Comparison of ENCODE assay signal across 15 cellular contexts in genomic region chr10:70682920-70683600, GRCh38. TPM values are rescaled to one million over a fixed set of nuclear protein-coding genes. Genes with fewer than 3 reads are reported as not detected.
A peak's percentile ranks its signal among the peaks of the same experiment; 100 is the strongest.
DNase-seq lines count a peak whose midpoint lies in the region; ATAC-seq and TF ChIP-seq lines count a peak whose summit lies in the region.
"Had no signal": no experiment of that assay in that cellular context is flagged by ENCODE, and none has a peak within 500 bp of the region (broad histone marks: within the 10 kb centered on the region; RNA-seq: fewer than 3 reads in every experiment).

No MANE protein-coding gene starts in this region.

- no peak for TF ChIP-seq EP300 in SK-N-SH (IDR thresholded peaks at IDR 0.05; ENCODE audit: borderline replicate concordance in 1 of 2, low read depth in 1 of 2, low read length in 1 of 2)

- no peak for TF ChIP-seq CTCF in SK-N-SH (IDR thresholded peaks at IDR 0.05)

- H3K27me3 Mint-ChIP-seq in activated CD8-positive, alpha-beta memory T cell treated with anti-CD3 and anti-CD28 coated beads, Interleukin-2, amount 10 ng/mL, durations not matched to agents 7 days and 5 days = no peaks in the 10 kb centered on the region
- no peaks in the 10 kb centered on the region for H3K27me3 Mint-ChIP-seq in naive thymus-derived CD8-positive, alpha-beta T cell

- H3K9me3 Mint-ChIP-seq in activated CD8-positive, alpha-beta memory T cell treated with anti-CD3 and anti-CD28 coated beads, Interleukin-2, amount 10 ng/mL, durations not matched to agents 7 days and 5 days (ENCODE audit: low read depth) = no peaks in the 10 kb centered on the region
- no peaks in the 10 kb centered on the region for H3K9me3 Mint-ChIP-seq in naive thymus-derived CD8-positive, alpha-beta T cell

- H3K27me3 ChIP-seq in SJSA1 (replicated peaks) (no peaks in the 10 kb centered on the region), iPS-20b (ENCODE audit: insufficient read depth, low read length) (no peaks in the 10 kb centered on the region), SK-N-SH (ENCODE audit: insufficient read depth) (no peaks in the 10 kb centered on the region)

- H3K4me3 ChIP-seq in SJSA1 = no peak overlapping the region
- H3K4me3 ChIP-seq in iPS-20b (ENCODE audit: low read length) = no peak overlapping the region
- H3K4me3 ChIP-seq in SK-N-SH (ENCODE audit: low read depth in 2 of 2, low read length in 1 of 2) = no peak overlapping the region

- WGBS in SK-N-SH (ENCODE audit: low lambda C conversion rate) = 79% methylated on average over 11 of the region's 20 CpGs

- H2AFZ ChIP-seq in SK-N-SH (ENCODE audit: low read depth) = no peak overlapping the region

- no peak for ATAC-seq in activated CD8-positive, alpha-beta memory T cell treated with anti-CD3 and anti-CD28 coated beads, Interleukin-2, amount 10 ng/mL, durations not matched to agents 7 days and 5 days
- peak; percentile 36 for ATAC-seq in stimulated activated naive CD8-positive, alpha-beta T cell treated with anti-CD3 and anti-CD28 coated beads, Interleukin-15, Interleukin-2, amounts not matched to agents 100 U/mL and 50 U/mL, for 24 hours
- no peak for ATAC-seq in naive thymus-derived CD8-positive, alpha-beta T cell
- ATAC-seq: HCT116, left colon had no signal

- no peaks in the 10 kb centered on the region for H4K20me1 ChIP-seq in SK-N-SH (ENCODE audit: insufficient read depth)

- peak; percentile 61 for DNase-seq in activated CD8-positive, alpha-beta memory T cell treated with anti-CD3 and anti-CD28 coated beads, Interleukin-2, amount 50 U/mL, for 48 hours
- no peak for DNase-seq in activated CD8-positive, alpha-beta memory T cell treated with anti-CD3 and anti-CD28 coated beads, Interleukin-2, amount 10 ng/mL, durations not matched to agents 7 days and 5 days
- no peak for DNase-seq in SJSA1 (ENCODE audit: low read depth in 1 of 2, low spot score in 2 of 2)
- peak; percentile 49 for DNase-seq in stimulated activated naive CD8-positive, alpha-beta T cell treated with anti-CD3 and anti-CD28 coated beads, Interleukin-15, Interleukin-2, amounts not matched to agents 100 U/mL and 50 U/mL, for 24 hours
- no peak for DNase-seq in naive thymus-derived CD8-positive, alpha-beta T cell
- no peak for DNase-seq in SK-N-SH
- DNase-seq in activated CD4-positive, CD25-positive, alpha-beta regulatory T cell treated with anti-CD3 and anti-CD28 coated beads, Interleukin-2, amount 50 U/mL, for 72 hours = no peak
- DNase-seq: cerebellar nuclear complex, COR-L47, GF-D8, left colon, T1000 had no signal

- CTCF ChIA-PET in activated CD8-positive, alpha-beta memory T cell treated with anti-CD3 and anti-CD28 coated beads, Interleukin-2, amount 10 ng/mL, durations not matched to agents 7 days and 5 days (lab: Charles Lee) = no interaction called here
- CTCF ChIA-PET in SK-N-SH (lab: Yijun Ruan, JAX) = interaction anchor here (0.8 to 1.3 kb wide), 2 partner anchors 10 to 75 kb away, joined by 3 to 4 read pairs; no protein-coding TSS in a partner anchor

- no peaks in the 10 kb centered on the region for H3K36me3 ChIP-seq in SJSA1
- no peaks in the 10 kb centered on the region for H3K36me3 ChIP-seq in iPS-20b (ENCODE audit: insufficient read depth, low read depth, low read length)
- H3K36me3 ChIP-seq in SK-N-SH (replicated peaks in 1 of 2; ENCODE audit: control insufficient read depth in 1 of 2, insufficient read depth in 2 of 2, low read length in 1 of 2) = no peaks in the 10 kb centered on the region

- no peaks in the 10 kb centered on the region for H3K9me3 ChIP-seq in SJSA1 (replicated peaks)
- no peaks in the 10 kb centered on the region for H3K9me3 ChIP-seq in iPS-20b (ENCODE audit: insufficient read depth, low read depth, low read length)
- no peaks in the 10 kb centered on the region for H3K9me3 ChIP-seq in SK-N-SH

- H3K4me1 ChIP-seq in SJSA1 (replicated peaks) (peaks cover 20% of the 10 kb centered on the region), iPS-20b (ENCODE audit: insufficient read depth, low read length) (peaks cover 8% of the 10 kb centered on the region; the same call in 1 of the 2 replicates), SK-N-SH (ENCODE audit: control insufficient read depth in 1 of 2, insufficient read depth in 2 of 2, low read depth in 1 of 2, low read length in 1 of 2) (peaks cover 7 to 77% of the 10 kb centered on the region in 2 experiments; a peak in 2 of 4 replicates)

- H3K9ac ChIP-seq in iPS-20b (ENCODE audit: low read depth, low read length) (0 out of 2 replicates have a peak overlapping the region, but pooled peaks have one; percentile 21), SK-N-SH (no peak overlapping the region)

- H3K4me1 Mint-ChIP-seq in activated CD8-positive, alpha-beta memory T cell treated with anti-CD3 and anti-CD28 coated beads, Interleukin-2, amount 10 ng/mL, durations not matched to agents 7 days and 5 days = peaks cover 10% of the 10 kb centered on the region
- peaks cover 0 to 6% (median 2%) of the 10 kb centered on the region in 4 donors for H3K4me1 Mint-ChIP-seq in naive thymus-derived CD8-positive, alpha-beta T cell

- H3K79me2 ChIP-seq in SK-N-SH (ENCODE audit: insufficient read depth) = no peaks in the 10 kb centered on the region

- POLR2A ChIA-PET in naive thymus-derived CD8-positive, alpha-beta T cell (lab: Charles Lee) = no interaction called here
- POLR2A ChIA-PET in SK-N-SH (lab: Yijun Ruan, JAX) = no interaction called here

- no peak for TF ChIP-seq RAD21 in SK-N-SH (IDR thresholded peaks at IDR 0.05; ENCODE audit: low read length)

- no peak overlapping the region for H3K4me3 Mint-ChIP-seq in activated CD8-positive, alpha-beta memory T cell treated with anti-CD3 and anti-CD28 coated beads, Interleukin-2, amount 10 ng/mL, durations not matched to agents 7 days and 5 days
- no peak overlapping the region for H3K4me3 Mint-ChIP-seq in naive thymus-derived CD8-positive, alpha-beta T cell

- H3K9me2 ChIP-seq in SK-N-SH = no peaks in the 10 kb centered on the region

- H3K36me3 Mint-ChIP-seq in activated CD8-positive, alpha-beta memory T cell treated with anti-CD3 and anti-CD28 coated beads, Interleukin-2, amount 10 ng/mL, durations not matched to agents 7 days and 5 days = no peaks in the 10 kb centered on the region
- no peaks in the 10 kb centered on the region for H3K36me3 Mint-ChIP-seq in naive thymus-derived CD8-positive, alpha-beta T cell

- H3K27ac Mint-ChIP-seq in activated CD8-positive, alpha-beta memory T cell treated with anti-CD3 and anti-CD28 coated beads, Interleukin-2, amount 10 ng/mL, durations not matched to agents 7 days and 5 days = no peak overlapping the region
- H3K27ac Mint-ChIP-seq in naive thymus-derived CD8-positive, alpha-beta T cell = no peak overlapping the region

- H3K4me2 ChIP-seq in SK-N-SH = no peak overlapping the region

- H3K27ac ChIP-seq in SJSA1 = peak overlapping the region; percentile 40; the same call in 1 of the 2 replicates
- no peak overlapping the region for H3K27ac ChIP-seq in iPS-20b (ENCODE audit: low read length)
- H3K27ac ChIP-seq in SK-N-SH (ENCODE audit: low read depth in 2 of 2, low read length in 1 of 2) = peak overlapping the region in 1 of 2 experiments; percentile 64; a peak in 1 of 4 replicates

- H3F3A ChIP-seq in SK-N-SH (replicated peaks; ENCODE audit: insufficient read depth) = no peaks in the 10 kb centered on the region

TF ChIP-seq in SK-N-SH, 30 proteins besides CTCF, POLR2A, EP300 and RAD21:
- no peak for TF ChIP-seq ELF1 (IDR thresholded peaks at IDR 0.05)
- TF ChIP-seq SIN3A (IDR thresholded peaks at IDR 0.05; ENCODE audit: borderline replicate concordance, low read depth, low read length) = no peak
- TF ChIP-seq FOXJ3 (CRISPR knock-in tag; IDR thresholded peaks at IDR 0.05) = no peak
- TF ChIP-seq NRF1 (IDR thresholded peaks at IDR 0.05; ENCODE audit: low read depth, low read length) = no peak

RNA-seq across cellular contexts. Expression of gene ADAMTS14, which starts 10.8 kb away (rescaled TPM):
- under 1 TPM; 0.15 to 0.19 TPM for total RNA-seq in activated CD8-positive, alpha-beta memory T cell treated with anti-CD3 and anti-CD28 coated beads, Interleukin-2, amount 10 ng/mL, durations not matched to agents 7 days and 5 days
- total RNA-seq in SJSA1 (2014; rRNA removed; shearing (Covaris generic)) = 0.66 and 1.2 TPM in 2 replicates
- not detected for total RNA-seq in naive thymus-derived CD8-positive, alpha-beta T cell
- not detected for polyA plus RNA-seq in naive thymus-derived CD8-positive, alpha-beta T cell
- polyA plus RNA-seq in SK-N-SH (2012; rRNA removed) = 1.1 and 1.2 TPM in 2 replicates
- polyA plus RNA-seq in SK-N-SH (2012; cell fraction: cytosol; rRNA removed) = 0.28 and 0.63 TPM in 2 replicates
- polyA plus RNA-seq in SK-N-SH (2012; cell fraction: nucleus; rRNA removed) = 8.5 and 9.2 TPM in 2 replicates
- total RNA-seq: subcutaneous adipose tissue had no signal

Comparison
In these comparisons a context has a peak if more than half of its experiments do, and no peak if none do; other contexts are left out.
1. DNase-seq: peak in activated CD8-positive, alpha-beta memory T cell treated with anti-CD3 and anti-CD28 coated beads, Interleukin-2, amount 50 U/mL, for 48 hours (single experiment) and stimulated activated naive CD8-positive, alpha-beta T cell treated with anti-CD3 and anti-CD28 coated beads, Interleukin-15, Interleukin-2, amounts not matched to agents 100 U/mL and 50 U/mL, for 24 hours (single experiment); none in activated CD8-positive, alpha-beta memory T cell treated with anti-CD3 and anti-CD28 coated beads, Interleukin-2, amount 10 ng/mL, durations not matched to agents 7 days and 5 days (single experiment), SJSA1 (0 of 2), naive thymus-derived CD8-positive, alpha-beta T cell (0 of 10), SK-N-SH (single experiment) and activated CD4-positive, CD25-positive, alpha-beta regulatory T cell treated with anti-CD3 and anti-CD28 coated beads, Interleukin-2, amount 50 U/mL, for 72 hours (single experiment).